Comparison of ENCODE assay signal across 1 cellular context in the genomic region with DNA sequence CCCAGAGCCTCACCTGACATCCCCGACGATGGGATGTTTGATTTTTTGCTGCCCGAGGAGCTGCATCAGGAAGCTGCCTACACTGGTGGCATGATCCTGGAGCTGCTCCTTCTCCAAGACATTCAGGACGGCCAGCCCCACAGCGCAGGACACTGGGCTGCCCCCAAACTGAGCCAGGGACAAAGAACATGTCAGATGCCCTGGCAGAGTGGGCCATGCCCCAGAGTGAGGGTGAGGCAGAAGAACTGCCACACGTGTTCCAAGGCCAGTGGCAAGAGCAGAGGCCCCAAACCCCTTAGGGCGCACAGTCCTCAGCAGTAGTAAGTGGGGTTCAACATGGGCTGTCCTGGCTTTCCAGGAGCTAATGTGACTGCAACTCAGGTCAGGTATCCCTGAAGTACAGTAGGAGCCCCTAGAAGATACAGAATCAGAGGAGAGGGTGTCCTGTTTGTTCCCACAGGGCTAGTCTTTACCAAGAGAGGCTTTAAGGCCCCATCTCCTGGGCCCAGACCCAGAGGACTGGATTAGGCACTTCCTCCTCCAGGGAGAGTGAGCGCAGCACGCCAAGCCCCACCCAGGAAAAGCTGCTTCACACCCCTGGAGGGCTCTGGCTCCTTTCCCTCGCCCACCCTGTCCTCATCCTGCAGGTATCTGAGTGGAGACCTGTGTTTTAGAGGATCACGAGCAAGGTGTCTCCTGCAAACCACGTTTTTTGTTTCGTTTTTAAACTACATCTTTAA.
TF ChIP-seq lines count a peak whose summit lies in the region.

No MANE protein-coding gene starts in this region.

TF ChIP-seq in A549, 52 proteins besides CTCF, POLR2A, EP300 and RAD21 (continued from another document):
- TF ChIP-seq CHD2 (IDR thresholded peaks at IDR 0.05; ENCODE audit: low read length, partially characterized antibody): no peak
- no peak for TF ChIP-seq EHF (CRISPR knock-in tag; IDR thresholded peaks at IDR 0.05)
